Comparison of ENCODE assay signal across 9 cellular contexts in the genomic region with DNA sequence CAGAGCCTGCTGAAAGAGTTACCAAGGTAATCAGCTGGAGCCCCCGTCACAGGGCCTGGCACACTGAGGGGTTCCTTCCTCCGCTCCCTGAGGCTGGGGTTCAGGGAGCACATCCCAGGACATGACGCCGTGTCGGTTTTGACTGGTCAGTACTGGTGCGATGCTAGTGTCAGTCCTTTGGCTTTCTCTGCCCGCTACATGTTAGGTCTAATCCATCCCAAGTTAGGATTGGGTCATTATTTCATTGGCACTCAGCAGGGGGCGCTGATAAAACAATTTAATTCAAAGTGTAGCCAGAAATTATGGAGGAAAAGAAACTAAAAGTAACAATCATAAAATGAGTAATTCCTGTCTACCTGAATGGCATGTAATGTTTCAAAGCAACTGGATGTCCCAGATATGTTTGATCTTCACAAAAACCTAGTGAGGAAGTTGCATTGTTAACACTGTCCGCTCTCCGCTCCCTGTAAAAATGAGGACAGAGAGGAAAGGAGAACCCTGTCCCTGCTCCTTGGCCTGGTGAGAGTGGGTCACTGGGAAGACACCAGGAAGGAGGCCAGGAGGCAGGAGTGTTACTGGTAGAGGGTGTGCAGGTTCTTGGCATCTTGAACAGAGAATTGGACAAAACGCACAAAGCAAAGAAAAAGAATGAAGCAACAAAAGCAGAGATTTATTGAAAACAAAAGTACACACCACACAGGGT. TPM values are rescaled to one million over a fixed set of nuclear protein-coding genes. Genes with fewer than 3 reads are reported as not detected.
DNase-seq lines count a peak whose midpoint lies in the region; ATAC-seq and TF ChIP-seq lines count a peak whose summit lies in the region.
"Had no signal": no experiment of that assay in that cellular context is flagged by ENCODE, and none has a peak within 500 bp of the region (broad histone marks: within the 10 kb centered on the region; RNA-seq: fewer than 3 reads in every experiment).

No MANE protein-coding gene starts in this region.

- intact Hi-C loops in dorsolateral prefrontal cortex (cut with DNase I): no loop called here
- intact Hi-C loops in natural killer cell (cut with micrococcal nuclease): no loop called here

- no peaks in the 10 kb centered on the region for H3K27me3 ChIP-seq in SK-N-SH (ENCODE audit: insufficient read depth)
- peaks cover 0 to 5% (median 0%) of the 10 kb centered on the region in 45 donors for H3K27me3 ChIP-seq in dorsolateral prefrontal cortex

- H4K20me1 ChIP-seq in SK-N-SH (ENCODE audit: insufficient read depth): no peaks in the 10 kb centered on the region

- CTCF ChIA-PET in SK-N-SH (lab: Yijun Ruan, JAX): interaction anchor here (0.7 to 15.9 kb wide), 21 partner anchors 9 to 281 kb away, joined by 3 to 216 read pairs (median 5); no protein-coding TSS in a partner anchor

- peaks cover 16 to 20% of the 10 kb centered on the region in 2 donors for H3K27me3 Mint-ChIP-seq in natural killer cell (ENCODE audit: low read depth in 2 of 2)

- H3K4me1 ChIP-seq in SK-N-SH (ENCODE audit: control insufficient read depth in 1 of 2, insufficient read depth in 2 of 2, low read depth in 1 of 2, low read length in 1 of 2): peaks cover 0 to 9% of the 10 kb centered on the region in 2 experiments; a peak in 1 of 4 replicates

- DNase-seq in activated T-cell treated with anti-CD3 and anti-CD28 coated beads for 48 hours (ENCODE audit: low read depth): peak; percentile 31
- no peak for DNase-seq in activated T-cell treated with anti-CD3 and anti-CD28 coated beads for 4 hours
- no peak for DNase-seq in SK-N-SH
- DNase-seq in dorsolateral prefrontal cortex: peak in 3 of 10 donors; percentile 34 to 51 (median 39)
- no peak for DNase-seq in natural killer cell
- no peak for DNase-seq in hepatic stellate cell (ENCODE audit: low spot score)

- H3F3A ChIP-seq in SK-N-SH (replicated peaks; ENCODE audit: insufficient read depth): no peaks in the 10 kb centered on the region

- TF ChIP-seq EP300 in SK-N-SH (IDR thresholded peaks at IDR 0.05; ENCODE audit: borderline replicate concordance in 1 of 2, low read depth in 1 of 2, low read length in 1 of 2): no peak

- no peak overlapping the region for H3K27ac Mint-ChIP-seq in natural killer cell

- WGBS in SK-N-SH (ENCODE audit: low lambda C conversion rate): 67% methylated on average over 10 of the region's 11 CpGs

- no peak for TF ChIP-seq POLR2A in GM18505 (IDR thresholded peaks at IDR 0.05; ENCODE audit: borderline replicate concordance, extremely low read depth, insufficient read depth, insufficient read length)

- H2AFZ ChIP-seq in SK-N-SH (ENCODE audit: low read depth): peak overlapping the region; percentile 21; the same call in 1 of the 2 replicates

- ATAC-seq in natural killer cell (no peak), HG03045 (IDR thresholded peaks at IDR 0.05; ENCODE audit: unreplicated experiment) (no peak), GM18505 (IDR thresholded peaks at IDR 0.05; ENCODE audit: unreplicated experiment) (no peak)

- no peak overlapping the region for H3K4me3 Mint-ChIP-seq in natural killer cell

- H3K4me3 ChIP-seq in SK-N-SH (ENCODE audit: low read depth in 2 of 2, low read length in 1 of 2): no peak overlapping the region
- peak overlapping the region in 1 of 59 donors; percentile 6 for H3K4me3 ChIP-seq in dorsolateral prefrontal cortex
- H3K4me3 ChIP-seq: skin epidermis had no signal

- H3K9me2 ChIP-seq in SK-N-SH: no peaks in the 10 kb centered on the region

- H3K9me3 ChIP-seq in SK-N-SH: peaks cover 13% of the 10 kb centered on the region; the same call in 1 of the 2 replicates

- H3K9ac ChIP-seq in SK-N-SH: no peak overlapping the region

- TF ChIP-seq CTCF in SK-N-SH (IDR thresholded peaks at IDR 0.05) (peak; percentile 69), dorsolateral prefrontal cortex (IDR thresholded peaks at IDR 0.05 in 54 of 56, conservative IDR thresholded peaks at IDR 0.05 in 2 of 56; ENCODE audit: low read depth in 1 of 56, partially characterized antibody in 56 of 56) (peak; percentile 25 to 80 (median 65)), natural killer cell (IDR thresholded peaks at IDR 0.05) (peak; percentile 12)

- no peak overlapping the region for H3K4me2 ChIP-seq in SK-N-SH

- H3K79me2 ChIP-seq in SK-N-SH (ENCODE audit: insufficient read depth): no peaks in the 10 kb centered on the region

- no peaks in the 10 kb centered on the region for H3K36me3 ChIP-seq in SK-N-SH (replicated peaks in 1 of 2; ENCODE audit: control insufficient read depth in 1 of 2, insufficient read depth in 2 of 2, low read length in 1 of 2)

- peaks cover 3% of the 10 kb centered on the region for H3K36me3 Mint-ChIP-seq in natural killer cell

- peak; percentile 70 for TF ChIP-seq RAD21 in SK-N-SH (IDR thresholded peaks at IDR 0.05; ENCODE audit: low read length)

- POLR2A ChIA-PET in SK-N-SH (lab: Yijun Ruan, JAX): no interaction called here

- H3K27ac ChIP-seq in SK-N-SH (ENCODE audit: low read depth in 2 of 2, low read length in 1 of 2) (no peak overlapping the region), dorsolateral prefrontal cortex (peak overlapping the region in 8 of 59 donors; percentile 5 to 49 (median 12))

- peaks cover 0 to 1% of the 10 kb centered on the region in 2 donors for H3K9me3 Mint-ChIP-seq in natural killer cell

- peaks cover 0 to 6% of the 10 kb centered on the region in 2 donors for H3K4me1 Mint-ChIP-seq in natural killer cell

TF ChIP-seq in SK-N-SH, 30 proteins besides CTCF, POLR2A, EP300 and RAD21:
- TF ChIP-seq SMC3 (IDR thresholded peaks at IDR 0.05; ENCODE audit: low read depth, low read length): peak; percentile 68
- TF ChIP-seq POLR2AphosphoS5 (IDR thresholded peaks at IDR 0.05; ENCODE audit: low read depth, low read length): no peak
TF ChIP-seq in SK-N-SH: peak in this region for 1.

RNA-seq across cellular contexts. Expression of gene TSKU, which starts 27.1 kb away (rescaled TPM):
- polyA plus RNA-seq in SK-N-SH (2012; rRNA removed): 18.3 and 20.7 TPM in 2 replicates
- polyA plus RNA-seq in SK-N-SH (2012; cell fraction: cytosol; rRNA removed): 8.1 and 14.3 TPM in 2 replicates
- polyA plus RNA-seq in SK-N-SH (2012; cell fraction: nucleus; rRNA removed): 8.7 TPM in 2 replicates
- total RNA-seq in dorsolateral prefrontal cortex (1 to 10 TPM; 1.3 to 8.5 (median 3.4) TPM), natural killer cell (not detected)

RNA-seq across cellular contexts. Expression of gene ACER3, which starts 50.4 kb away (rescaled TPM):
- 5.4 and 6.3 TPM in 2 replicates for polyA plus RNA-seq in SK-N-SH (2012; rRNA removed)
- polyA plus RNA-seq in SK-N-SH (2012; cell fraction: cytosol; rRNA removed): 7.5 and 8.1 TPM in 2 replicates
- 3.5 and 6.4 TPM in 2 replicates for polyA plus RNA-seq in SK-N-SH (2012; cell fraction: nucleus; rRNA removed)
- 10 to 100 TPM; 24.6 to 97.5 (median 41.3) TPM for total RNA-seq in dorsolateral prefrontal cortex
- 10 to 100 TPM; 12.1 to 14.8 (median 13.6) TPM for total RNA-seq in natural killer cell

Comparison
In these comparisons a context has a peak if more than half of its experiments do, and no peak if none do; other contexts are left out.
1. CTCF ChIP-seq: peak in every context shown above with its lines; median percentile 69 in SK-N-SH; 65 in dorsolateral prefrontal cortex; 12 in natural killer cell.